In the genomic region with DNA sequence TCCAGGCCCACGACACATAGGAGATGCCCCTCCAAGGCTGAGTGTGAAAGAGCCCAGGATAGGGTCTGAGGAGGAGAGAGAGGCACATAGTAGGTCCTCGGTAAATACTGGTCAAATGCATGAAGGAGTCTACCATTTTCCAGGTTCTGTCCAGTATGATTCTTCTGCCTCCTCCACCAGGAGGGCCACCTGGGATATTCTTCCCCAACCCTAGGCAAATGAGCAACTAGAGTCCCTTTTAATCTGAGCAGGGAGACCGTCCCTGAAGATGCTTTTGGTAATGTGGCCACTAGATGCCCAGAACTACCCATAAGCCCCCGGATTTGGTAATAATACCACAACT, we compare ENCODE assay signal across 23 cellular contexts. TPM values are rescaled to one million over a fixed set of nuclear protein-coding genes. Genes with fewer than 3 reads are reported as not detected.
DNase-seq lines count a peak whose midpoint lies in the region; ATAC-seq, FAIRE-seq and TF ChIP-seq lines count a peak whose summit lies in the region.
"Had no signal": no experiment of that assay in that cellular context is flagged by ENCODE, and none has a peak within 500 bp of the region (broad histone marks: within the 10 kb centered on the region; RNA-seq: fewer than 3 reads in every experiment).

No MANE protein-coding gene starts in this region.

- H2BK20ac ChIP-seq in H1 (ENCODE audit: low read length) = 0 out of 2 replicates have a peak overlapping the region, but pooled peaks have one; percentile 48

- no peak overlapping the region for H3K9ac ChIP-seq in H1 (replicated peaks in 1 of 4; ENCODE audit: extremely low read depth in 1 of 4, low read depth in 3 of 4, low read length in 3 of 4)

- no peaks in the 10 kb centered on the region for H3K79me1 ChIP-seq in H1 (ENCODE audit: low read depth, low read length)

- H3K4me2 ChIP-seq in H1 (ENCODE audit: insufficient read depth in 1 of 2, low read depth in 2 of 2, low read length in 2 of 2) = no peak overlapping the region
- H3K4me2 ChIP-seq: hepatocyte had no signal

- no peaks in the 10 kb centered on the region for H3K27me3 ChIP-seq in right atrium auricular region
- peaks cover under 1 to 33% (median 24%) of the 10 kb centered on the region in 4 experiments; a peak in 6 of 7 replicates for H3K27me3 ChIP-seq in H1 (replicated peaks in 1 of 4; ENCODE audit: control insufficient read depth in 3 of 4, extremely low read depth in 1 of 4, insufficient read depth in 3 of 4, low read length in 3 of 4)
- no peaks in the 10 kb centered on the region for H3K27me3 ChIP-seq in prostate gland (replicated peaks; ENCODE audit: insufficient read depth)
- H3K27me3 ChIP-seq: body of pancreas, hepatocyte, pancreas had no signal

- peaks cover 0 to 96% of the 10 kb centered on the region in 2 donors for H3K4me1 ChIP-seq in right atrium auricular region
- H3K4me1 ChIP-seq in H1 (replicated peaks in 1 of 4; ENCODE audit: control insufficient read depth in 3 of 4, insufficient read depth in 4 of 4, low read length in 3 of 4) = peaks cover 4 to 37% (median 32%) of the 10 kb centered on the region in 4 experiments
- peaks cover 36% of the 10 kb centered on the region for H3K4me1 ChIP-seq in prostate gland (replicated peaks)

- peaks cover 7% of the 10 kb centered on the region; the same call in 1 of the 2 replicates for H3K23me2 ChIP-seq in H1 (ENCODE audit: low read depth, low read length)

- peaks cover 0 to 2% of the 10 kb centered on the region in 2 experiments for H4K20me1 ChIP-seq in H1 (replicated peaks in 1 of 2; ENCODE audit: control insufficient read depth in 1 of 2, insufficient read depth in 2 of 2, low read length in 2 of 2)

- H3K36me3 ChIP-seq in right atrium auricular region (peaks cover 1% of the 10 kb centered on the region), H1 (ENCODE audit: control insufficient read depth in 2 of 4, insufficient read depth in 4 of 4, low read length in 3 of 4) (no peaks in the 10 kb centered on the region; a peak in 1 of 8 replicates), prostate gland (no peaks in the 10 kb centered on the region)
- H3K36me3 ChIP-seq: pancreas had no signal

- CTCF ChIA-PET in H1 (lab: Charles Lee; ENCODE audit: partially characterized antibody) = interaction anchor here (0.6 to 1.8 kb wide), 3 partner anchors 30 to 67 kb away, joined by 3 to 6 read pairs (median 3); no protein-coding TSS in a partner anchor

- TF ChIP-seq CTCF in right atrium auricular region (IDR thresholded peaks at IDR 0.05) (no peak), H1 (IDR thresholded peaks at IDR 0.05; ENCODE audit: control extremely low read depth in 1 of 3, insufficient read depth in 1 of 3, low read depth in 1 of 3, low read length in 3 of 3) (no peak), prostate gland (IDR thresholded peaks at IDR 0.05) (no peak)

- no peak overlapping the region for H2BK12ac ChIP-seq in H1 (ENCODE audit: low read depth, low read length)

- H2BK120ac ChIP-seq in H1 (replicated peaks; ENCODE audit: low read depth, low read length) = no peak overlapping the region

- H4K5ac ChIP-seq in H1 (ENCODE audit: insufficient read length, low read depth, low read length) = no peak overlapping the region

- DNase-seq in right atrium auricular region (ENCODE audit: low spot score) (no peak), cardiac septum (ENCODE audit: low spot score) (no peak), H1 (ENCODE audit: low read depth in 1 of 2, low spot score in 2 of 2) (no peak), prostate gland (ENCODE audit: low spot score) (no peak)
- DNase-seq: ACHN; activated CD4-positive, alpha-beta T cell treated with anti-CD3 and anti-CD28 coated beads, Interleukin-2, amount 50 U/mL, for 1 hour; activated effector memory CD4-positive, alpha-beta T cell treated with Interleukin-2 at 50 U/mL for 16 hours; body of pancreas; C1 segment of cervical spinal cord; MM.1S; NCI-H146; NCI-H2171; NCI-H526; SHP77 treated with DMSO at 0.1 percent for 48 hours had no signal

- no peak for TF ChIP-seq RAD21 in H1 (IDR thresholded peaks at IDR 0.05 in 1 of 2, conservative IDR thresholded peaks at IDR 0.05 in 1 of 2; ENCODE audit: low read depth in 2 of 2, low read length in 2 of 2)

- H3K18ac ChIP-seq in H1 (ENCODE audit: extremely low read depth, low read length) = no peak overlapping the region

- peak overlapping the region in 1 of 2 donors; percentile 3 for H3K4me3 ChIP-seq in right atrium auricular region
- no peak overlapping the region for H3K4me3 ChIP-seq in H1 (ENCODE audit: extremely low read depth in 1 of 4, insufficient read depth in 2 of 4, low read depth in 3 of 4, low read length in 4 of 4)
- H3K4me3 ChIP-seq in prostate gland = no peak overlapping the region
- H3K4me3 ChIP-seq: body of pancreas, coronary artery, hepatocyte, pancreas had no signal

- no peak overlapping the region for H3K14ac ChIP-seq in H1 (ENCODE audit: insufficient read length)

- WGBS in H1 (ENCODE audit: extremely low coverage in 1 of 2, insufficient coverage in 1 of 2, insufficient read length in 1 of 2, insufficient replicate concordance in 2 of 2, low coverage in 1 of 2, low lambda C conversion rate in 2 of 2, missing lambda C conversion rate in 1 of 2), 2 experiments = 95% methylated on average over 4 of the region's 4 CpGs; no CpG with 5 or more reads in 1 of the 2 experiments
- 87% methylated on average over 4 of the region's 4 CpGs for WGBS in prostate gland

- no peak overlapping the region for H2BK15ac ChIP-seq in H1 (ENCODE audit: low read length)

- no peak overlapping the region for H2AK5ac ChIP-seq in H1 (ENCODE audit: low read depth, low read length)

- no peak for TF ChIP-seq POLR2A in H1 (IDR thresholded peaks at IDR 0.05; ENCODE audit: control extremely low read depth in 1 of 2, low read depth in 2 of 2, low read length in 2 of 2)
- no peak for TF ChIP-seq POLR2A in prostate gland (IDR thresholded peaks at IDR 0.05)

- intact Hi-C loops in cardiac septum (cut with DNase I) = loop anchor here (5.0 kb wide), 1 partner anchor 74 kb away; no protein-coding TSS in a partner anchor
- intact Hi-C loops in prostate gland (cut with DNase I) = no loop called here

- no peak overlapping the region for H4K91ac ChIP-seq in H1 (replicated peaks; ENCODE audit: insufficient read length, low read length)

- ATAC-seq in HG02840 (IDR thresholded peaks at IDR 0.05; ENCODE audit: low FRiP score, unreplicated experiment) (no peak), HG03139 (IDR thresholded peaks at IDR 0.05; ENCODE audit: unreplicated experiment) (no peak), HG02852 (IDR thresholded peaks at IDR 0.05; ENCODE audit: unreplicated experiment) (no peak), HG03442 (IDR thresholded peaks at IDR 0.05; ENCODE audit: unreplicated experiment) (no peak)
- ATAC-seq: body of pancreas, HCT116, pancreas had no signal

- H3K9me3 ChIP-seq in right atrium auricular region (no peaks in the 10 kb centered on the region), H1 (ENCODE audit: insufficient read depth in 2 of 2, low read depth in 1 of 2, low read length in 1 of 2) (no peaks in the 10 kb centered on the region), prostate gland (no peaks in the 10 kb centered on the region)
- H3K9me3 ChIP-seq: body of pancreas, pancreas had no signal

- H2AFZ ChIP-seq in H1 (ENCODE audit: low read length) = no peak overlapping the region
- H2AFZ ChIP-seq: hepatocyte had no signal

- H3K4ac ChIP-seq in H1 (replicated peaks; ENCODE audit: insufficient read length, low read depth, low read length) = no peak overlapping the region

- no peak overlapping the region for H3K23ac ChIP-seq in H1 (ENCODE audit: insufficient read length)

- H3K27ac ChIP-seq in right atrium auricular region (peak overlapping the region; percentile 87), H1 (ENCODE audit: low read depth, low read length) (no peak overlapping the region), prostate gland (peak overlapping the region; percentile 38 to 67)
- H3K27ac ChIP-seq: body of pancreas, hepatocyte, pancreas had no signal

- no peak for TF ChIP-seq EP300 in H1 (IDR thresholded peaks at IDR 0.05; ENCODE audit: borderline replicate concordance in 1 of 2, low read depth in 2 of 2, low read length in 2 of 2)

- FAIRE-seq in H1 (lab: Jason Lieb, UNC) = no peak
- FAIRE-seq: endometrium, pancreas had no signal

- H3K79me2 ChIP-seq in H1 (ENCODE audit: control insufficient read depth in 1 of 2, insufficient read depth in 2 of 2, low read length in 2 of 2) = no peaks in the 10 kb centered on the region
- H3K79me2 ChIP-seq: hepatocyte had no signal

- H4K8ac ChIP-seq in H1 (ENCODE audit: extremely low read depth, insufficient read depth, low read length) = no peak overlapping the region

- H2BK5ac ChIP-seq in H1 (ENCODE audit: low read depth, low read length) = no peak overlapping the region

- POLR2A ChIA-PET in H1 (lab: Charles Lee; ENCODE audit: partially characterized antibody) = interaction anchor here (1.1 to 8.5 kb wide), 3 partner anchors 9 to 79 kb away, joined by 3 to 89 read pairs (median 3); a partner anchor contains a TSS

- no peak overlapping the region for H3K56ac ChIP-seq in H1 (replicated peaks; ENCODE audit: insufficient read length, low read depth, low read length)

TF ChIP-seq in H1, 55 proteins besides CTCF, POLR2A, EP300 and RAD21 (continues in another document):
- TF ChIP-seq NRF1 (IDR thresholded peaks at IDR 0.05; ENCODE audit: low read depth, low read length) = no peak
- no peak for TF ChIP-seq CHD1 (IDR thresholded peaks at IDR 0.05; ENCODE audit: low read depth, low read length)
- TF ChIP-seq, protein P1, sequence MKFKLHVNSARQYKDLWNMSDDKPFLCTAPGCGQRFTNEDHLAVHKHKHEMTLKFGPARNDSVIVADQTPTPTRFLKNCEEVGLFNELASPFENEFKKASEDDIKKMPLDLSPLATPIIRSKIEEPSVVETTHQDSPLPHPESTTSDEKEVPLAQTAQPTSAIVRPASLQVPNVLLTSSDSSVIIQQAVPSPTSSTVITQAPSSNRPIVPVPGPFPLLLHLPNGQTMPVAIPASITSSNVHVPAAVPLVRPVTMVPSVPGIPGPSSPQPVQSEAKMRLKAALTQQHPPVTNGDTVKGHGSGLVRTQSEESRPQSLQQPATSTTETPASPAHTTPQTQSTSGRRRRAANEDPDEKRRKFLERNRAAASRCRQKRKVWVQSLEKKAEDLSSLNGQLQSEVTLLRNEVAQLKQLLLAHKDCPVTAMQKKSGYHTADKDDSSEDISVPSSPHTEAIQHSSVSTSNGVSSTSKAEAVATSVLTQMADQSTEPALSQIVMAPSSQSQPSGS (IDR thresholded peaks at IDR 0.05; ENCODE audit: low read length) = no peak

RNA-seq across cellular contexts. Expression of a gene that starts 6.7 kb away (rescaled TPM):
- total RNA-seq in right atrium auricular region = 10 to 100 TPM; 21.9 to 22.0 TPM
- total RNA-seq in cardiac septum = 21.2 TPM
- total RNA-seq in H1 (2021; fragmentation: NEBNext Ultra II Directional; extraction: Animal tissue kit (Norgen Biotek cat#: 25700)) = 8.5 and 9.6 TPM in 2 replicates
- polyA plus RNA-seq in H1 (2011; rRNA removed) = 3.9 and 5.5 TPM in 2 replicates
- polyA plus RNA-seq in H1 (2011; cell fraction: cytosol; rRNA removed) = 6.1 TPM
- polyA plus RNA-seq in H1 (2011; cell fraction: nucleus; rRNA removed) = 10.9 TPM
- 2.6 to 3.9 TPM (median 3.8 TPM) in 4 replicates for polyA plus RNA-seq in H1 (2012, experiment 1 of 2)
- 4.1 TPM for polyA plus RNA-seq in H1 (2012, experiment 2 of 2)
- 4.9 TPM for polyA plus RNA-seq in H1 (2013, experiment 1 of 2)
- polyA plus RNA-seq in H1 (2013, experiment 2 of 2) = 6.0 TPM
- 3.0 and 5.3 TPM in 2 replicates for polyA minus RNA-seq in H1 (2011; rRNA and poly(A)+ RNA removed)
- polyA minus RNA-seq in H1 (2011; cell fraction: cytosol; rRNA and poly(A)+ RNA removed) = 5.7 TPM
- 3.5 TPM for polyA minus RNA-seq in H1 (2011; cell fraction: nucleus; rRNA and poly(A)+ RNA removed)
- 10 to 100 TPM in 1 of 2 donors, 1 to 10 TPM in 1; 9.9 to 16.4 TPM for total RNA-seq in prostate gland
